In the genomic region with DNA sequence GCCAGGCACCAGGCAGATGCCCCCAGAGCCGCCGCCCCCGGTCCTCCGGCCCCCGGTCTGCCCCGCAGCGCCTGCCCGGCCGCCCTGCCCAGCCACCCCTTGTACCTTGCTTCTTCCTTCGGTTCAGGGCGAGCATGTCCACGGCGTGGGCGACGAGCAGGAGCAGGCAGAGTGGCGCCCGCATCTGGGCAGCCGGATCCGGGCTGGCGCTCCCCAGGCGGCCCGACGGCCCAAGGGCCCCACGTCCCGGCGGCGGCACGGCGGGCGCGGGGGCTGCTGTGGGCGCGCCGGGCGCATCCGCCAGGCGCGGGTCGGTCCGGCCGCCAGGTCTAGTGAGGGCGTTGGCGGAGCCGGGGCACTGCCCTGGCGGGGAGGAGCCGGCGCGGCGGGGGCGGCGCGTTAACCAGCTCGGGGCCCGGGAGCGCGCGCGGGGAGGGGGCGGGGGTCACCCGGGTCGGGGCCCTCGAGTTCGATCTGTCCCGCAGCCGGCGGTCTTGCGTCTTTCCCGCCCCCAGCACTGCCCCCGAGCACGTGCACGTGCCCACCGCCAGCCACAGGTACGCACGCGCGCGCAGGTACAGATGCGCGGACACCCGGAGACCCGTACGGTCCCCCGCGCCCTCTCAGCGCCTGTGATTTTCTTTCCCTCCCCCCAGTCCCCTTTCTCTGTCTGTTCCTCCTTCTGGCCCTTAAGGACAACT, we compare ENCODE assay signal across 9 cellular contexts. TPM values are rescaled to one million over a fixed set of nuclear protein-coding genes. Genes with fewer than 3 reads are reported as not detected.
DNase-seq lines count a peak whose midpoint lies in the region; ATAC-seq and FAIRE-seq lines count a peak whose summit lies in the region.
"Had no signal": no experiment of that assay in that cellular context is flagged by ENCODE, and none has a peak within 500 bp of the region (broad histone marks: within the 10 kb centered on the region; RNA-seq: fewer than 3 reads in every experiment).

A gene (minus strand): TSS at position 331 of the 701 bp plus-strand sequence. CDS start 147 bp downstream, at position 184.

- FAIRE-seq in urothelium cell line (lab: Jason Lieb, UNC), result no peak
- FAIRE-seq: colon had no signal

- H3K36me3 ChIP-seq in mesendoderm (ENCODE audit: control insufficient read depth, insufficient read depth, low read length), result no peaks in the 10 kb centered on the region

- H3K23ac ChIP-seq in mesendoderm (ENCODE audit: low read length), result peak within 1 kb of the TSS; percentile 15

- peak; percentile 23 for DNase-seq in stimulated activated CD4-positive, alpha-beta T cell treated with anti-CD3 and anti-CD28 coated beads, Interleukin-15, amount 100 ng/mL, for 24 hours
- DNase-seq in stimulated activated CD4-positive, alpha-beta T cell treated with anti-CD3 and anti-CD28 coated beads, Interleukin-4, amount 100 ng/mL, for 4 hours, result no peak
- DNase-seq in activated naive CD8-positive, alpha-beta T cell treated with anti-CD3 and anti-CD28 coated beads, Interleukin-2, amount 50 U/mL, for 24 hours, result no peak
- DNase-seq in mesendoderm, result peak; percentile 32
- peak; percentile 73 for DNase-seq in urothelium cell line (ENCODE audit: low spot score)
- DNase-seq in SIG-M5 treated with dmso at 0.1 percent for 504 hours (lab: John Stamatoyannopoulos, UW; ENCODE audit: unreplicated experiment), result no peak
- no peak for DNase-seq in stimulated activated CD4-positive, alpha-beta T cell treated with anti-CD3 and anti-CD28 coated beads, Interleukin-12 subunit alpha, Interleukin-12 subunit beta, amount 100 ng/mL, for 4 hours

- no peak within 1 kb of the TSS for H2BK15ac ChIP-seq in mesendoderm (replicated peaks; ENCODE audit: low read depth)

- no peak within 1 kb of the TSS for H3K27ac Mint-ChIP-seq in activated naive CD8-positive, alpha-beta T cell treated with anti-CD3 and anti-CD28 coated beads, Interleukin-2, amount 50 U/mL, for 24 hours

- no peaks in the 10 kb centered on the region for H3K79me2 ChIP-seq in mesendoderm (ENCODE audit: control insufficient read depth, insufficient read depth, low read length)

- H3K9me3 Mint-ChIP-seq in activated naive CD8-positive, alpha-beta T cell treated with anti-CD3 and anti-CD28 coated beads, Interleukin-2, amount 50 U/mL, for 24 hours, result no peaks in the 10 kb centered on the region

- ATAC-seq in activated naive CD8-positive, alpha-beta T cell treated with anti-CD3 and anti-CD28 coated beads, Interleukin-2, amount 50 U/mL, for 24 hours, result no peak
- ATAC-seq in HG03565 (IDR thresholded peaks at IDR 0.05; ENCODE audit: unreplicated experiment), result no peak

- no peaks in the 10 kb centered on the region for H3K36me3 Mint-ChIP-seq in activated naive CD8-positive, alpha-beta T cell treated with anti-CD3 and anti-CD28 coated beads, Interleukin-2, amount 50 U/mL, for 24 hours (ENCODE audit: low read depth)

- H3K4ac ChIP-seq in mesendoderm (ENCODE audit: low read depth, low read length), result no peak within 1 kb of the TSS

- WGBS in mesendoderm (ENCODE audit: extremely low coverage, insufficient coverage, low lambda C conversion rate), result no CpG with 5 or more reads among the region's 85 CpGs

- peak within 1 kb of the TSS; percentile 48 for H3K4me3 Mint-ChIP-seq in activated naive CD8-positive, alpha-beta T cell treated with anti-CD3 and anti-CD28 coated beads, Interleukin-2, amount 50 U/mL, for 24 hours

- H3K18ac ChIP-seq in mesendoderm (ENCODE audit: low read length), result peak within 1 kb of the TSS; percentile 22

- H2AK5ac ChIP-seq in mesendoderm (ENCODE audit: low read length), result no peak within 1 kb of the TSS

- H3K4me2 ChIP-seq in mesendoderm (ENCODE audit: low read length), result peak within 1 kb of the TSS; percentile 48

- H3K4me1 Mint-ChIP-seq in activated naive CD8-positive, alpha-beta T cell treated with anti-CD3 and anti-CD28 coated beads, Interleukin-2, amount 50 U/mL, for 24 hours, result peaks cover 2% of the 10 kb centered on the region

- H4K5ac ChIP-seq in mesendoderm (ENCODE audit: low read length), result no peak within 1 kb of the TSS

- H3K9ac ChIP-seq in mesendoderm (ENCODE audit: low read length), result peak within 1 kb of the TSS; percentile 63

- no peaks in the 10 kb centered on the region for H3K27me3 ChIP-seq in mesendoderm (ENCODE audit: insufficient read depth, low read length, poor library complexity)

- peak within 1 kb of the TSS; percentile 12 for H3K4me3 ChIP-seq in mesendoderm (ENCODE audit: low read length)

- no peak within 1 kb of the TSS for H2BK120ac ChIP-seq in mesendoderm (ENCODE audit: low read depth, low read length)

- H2BK5ac ChIP-seq in mesendoderm (ENCODE audit: low read length), result no peak within 1 kb of the TSS

- no peak within 1 kb of the TSS for H3K27ac ChIP-seq in mesendoderm (ENCODE audit: low read depth, low read length)

- peak within 1 kb of the TSS; percentile 85 for H3K56ac ChIP-seq in mesendoderm (ENCODE audit: low read length)

- H3K27me3 Mint-ChIP-seq in activated naive CD8-positive, alpha-beta T cell treated with anti-CD3 and anti-CD28 coated beads, Interleukin-2, amount 50 U/mL, for 24 hours, result peaks cover 60% of the 10 kb centered on the region

- no peak within 1 kb of the TSS for H4K8ac ChIP-seq in mesendoderm (ENCODE audit: low read depth, low read length)

- H3K4me1 ChIP-seq in mesendoderm (ENCODE audit: control insufficient read depth, low read depth, low read length), result no peaks in the 10 kb centered on the region

- H3K79me1 ChIP-seq in mesendoderm (ENCODE audit: low read length), result no peaks in the 10 kb centered on the region

RNA-seq across cellular contexts. Expression of the gene that starts here (rescaled TPM):
- 2.8 TPM for polyA plus RNA-seq in mesendoderm (2013, experiment 1 of 2)
- polyA plus RNA-seq in mesendoderm (2013, experiment 2 of 2), result 2.7 TPM

Comparison
In these comparisons a context has a peak if more than half of its experiments do, and no peak if none do; other contexts are left out.
1. DNase-seq: peak in stimulated activated CD4-positive, alpha-beta T cell treated with anti-CD3 and anti-CD28 coated beads, Interleukin-15, amount 100 ng/mL, for 24 hours (single experiment), mesendoderm (single experiment) and urothelium cell line (single experiment); none in stimulated activated CD4-positive, alpha-beta T cell treated with anti-CD3 and anti-CD28 coated beads, Interleukin-4, amount 100 ng/mL, for 4 hours (0 of 2), activated naive CD8-positive, alpha-beta T cell treated with anti-CD3 and anti-CD28 coated beads, Interleukin-2, amount 50 U/mL, for 24 hours (single experiment), SIG-M5 treated with dmso at 0.1 percent for 504 hours (single experiment) and stimulated activated CD4-positive, alpha-beta T cell treated with anti-CD3 and anti-CD28 coated beads, Interleukin-12 subunit alpha, Interleukin-12 subunit beta, amount 100 ng/mL, for 4 hours (single experiment).